Comparison of ENCODE assay signal across 25 cellular contexts in genomic region chr9:13281356-13282016, GRCh38. TPM values are rescaled to one million over a fixed set of nuclear protein-coding genes. Genes with fewer than 3 reads are reported as not detected.
DNase-seq lines count a peak whose midpoint lies in the region; ATAC-seq and TF ChIP-seq lines count a peak whose summit lies in the region.
"Had no signal": no experiment of that assay in that cellular context is flagged by ENCODE, and none has a peak within 500 bp of the region (broad histone marks: within the 10 kb centered on the region; RNA-seq: fewer than 3 reads in every experiment).

No MANE protein-coding gene starts in this region.

- H3K27ac ChIP-seq in GM23248 (no peak overlapping the region; the same call in 1 of the 2 replicates), sigmoid colon (peak overlapping the region in 3 of 4 donors; percentile 90 to 97 (median 95)), mammary epithelial cell (ENCODE audit: insufficient read depth, low read depth, low read length) (no peak overlapping the region)
- H3K27ac ChIP-seq: neutrophil, right lobe of liver had no signal

- no peak overlapping the region; the same call in 1 of the 2 replicates for H2AFZ ChIP-seq in GM23248
- no peak overlapping the region for H2AFZ ChIP-seq in mammary epithelial cell (ENCODE audit: low read depth, low read length)

- H3K79me2 ChIP-seq in GM23248 (ENCODE audit: insufficient read depth) (peaks cover 24% of the 10 kb centered on the region), mammary epithelial cell (ENCODE audit: insufficient read depth, low read length) (peaks cover 2% of the 10 kb centered on the region)

- no peaks in the 10 kb centered on the region for H3K36me3 Mint-ChIP-seq in mesothelial cell of epicardium
- H3K36me3 Mint-ChIP-seq: CD8-positive, alpha-beta memory T cell; stimulated activated memory B cell treated with anti-CD40 and anti-IgM and Interleukin-4, amounts not matched to agents 10 μg/mL and 1 μg/mL and 100 μg/mL, for 72 hours had no signal

- intact Hi-C loops in sigmoid colon (cut with DNase I), result loop anchor here (5.0 kb wide), 1 partner anchor 41 kb away; no protein-coding TSS in a partner anchor
- intact Hi-C loops in mammary epithelial cell (cut with micrococcal nuclease), result no loop called here

- in situ Hi-C loops in GM23248 (cut with MboI), result no loop called here
- in situ Hi-C loops in mammary epithelial cell (cut with MboI; ENCODE audit: low sequenced_read_pairs in 2 of 2), result no loop called here

- TF ChIP-seq EP300 in sigmoid colon (IDR thresholded peaks at IDR 0.05), result peak in 3 of 4 donors; percentile 28 to 72 (median 35)

- H3K4me2 ChIP-seq in GM23248 (ENCODE audit: unreplicated experiment), result peak overlapping the region; percentile 20
- no peak overlapping the region for H3K4me2 ChIP-seq in mammary epithelial cell (ENCODE audit: insufficient read depth, low read depth, low read length)

- H3K9me3 ChIP-seq in GM23248 (ENCODE audit: low read depth) (no peaks in the 10 kb centered on the region), sigmoid colon (no peaks in the 10 kb centered on the region), mammary epithelial cell (replicated peaks; ENCODE audit: insufficient read depth, low read length) (no peaks in the 10 kb centered on the region)
- H3K9me3 ChIP-seq: neutrophil, right lobe of liver had no signal

- H3K4me1 ChIP-seq in GM23248 (ENCODE audit: insufficient read depth), result peaks cover 42% of the 10 kb centered on the region
- peaks cover 0 to 61% (median 47%) of the 10 kb centered on the region in 4 donors for H3K4me1 ChIP-seq in sigmoid colon
- H3K4me1 ChIP-seq in mammary epithelial cell (ENCODE audit: insufficient read depth, low read length), result no peaks in the 10 kb centered on the region
- H3K4me1 ChIP-seq: right lobe of liver had no signal

- no peaks in the 10 kb centered on the region for H3K27me3 ChIP-seq in GM23248 (replicated peaks; ENCODE audit: insufficient read depth)
- no peaks in the 10 kb centered on the region for H3K27me3 ChIP-seq in sigmoid colon
- H3K27me3 ChIP-seq in mammary epithelial cell (ENCODE audit: insufficient read depth, low read length), result no peaks in the 10 kb centered on the region
- H3K27me3 ChIP-seq: right lobe of liver had no signal

- H3K36me3 ChIP-seq in GM23248 (ENCODE audit: low read depth) (no peaks in the 10 kb centered on the region), sigmoid colon (no peaks in the 10 kb centered on the region), mammary epithelial cell (ENCODE audit: insufficient read depth, low read length) (no peaks in the 10 kb centered on the region)
- H3K36me3 ChIP-seq: neutrophil, right lobe of liver had no signal

- H4K20me1 ChIP-seq in GM23248 (ENCODE audit: insufficient read depth), result no peaks in the 10 kb centered on the region
- no peaks in the 10 kb centered on the region for H4K20me1 ChIP-seq in mammary epithelial cell (ENCODE audit: insufficient read depth, low read length)

- peak overlapping the region; percentile 89 for H3K27ac Mint-ChIP-seq in mesothelial cell of epicardium
- H3K27ac Mint-ChIP-seq: activated T-cell treated with anti-CD3 and anti-CD28 coated beads, Interleukin-2, amount 50 U/mL, for 72 hours; CD8-positive, alpha-beta memory T cell; progenitor cell of endocrine pancreas; stimulated activated memory B cell treated with anti-CD40 and anti-IgM and Interleukin-4, amounts not matched to agents 10 μg/mL and 1 μg/mL and 100 μg/mL, for 72 hours had no signal

- peaks cover 39% of the 10 kb centered on the region for H3F3A ChIP-seq in GM23248 (ENCODE audit: insufficient read depth)

- CTCF ChIA-PET in mammary epithelial cell (lab: Charles Lee; ENCODE audit: low non-redundant PET), result no interaction called here

- H3K9me3 Mint-ChIP-seq in mesothelial cell of epicardium, result no peaks in the 10 kb centered on the region

- no peak overlapping the region for H3K4me3 ChIP-seq in GM23248
- H3K4me3 ChIP-seq in sigmoid colon, result no peak overlapping the region
- H3K4me3 ChIP-seq in mammary epithelial cell (replicated peaks in 1 of 3; ENCODE audit: insufficient read depth in 1 of 3, low read depth in 2 of 3, low read length in 3 of 3), result no peak overlapping the region
- H3K4me3 ChIP-seq: right lobe of liver had no signal

- no peak overlapping the region for H3K9ac ChIP-seq in GM23248
- H3K9ac ChIP-seq in mammary epithelial cell (ENCODE audit: insufficient read depth, low read length), result no peak overlapping the region

- dilution Hi-C loops in mammary epithelial cell (cut with HindIII; ENCODE audit: low sequenced_read_pairs), result no loop called here

- no peak for DNase-seq in GM23248
- peak; percentile 86 for DNase-seq in amniotic epithelial cell (ENCODE audit: low read depth)
- no peak for DNase-seq in mesothelial cell of epicardium (ENCODE audit: low spot score in 2 of 2, unreplicated experiment in 2 of 2)
- DNase-seq in sigmoid colon, result no peak
- no peak for DNase-seq in T1000 (lab: John Stamatoyannopoulos, UW)
- no peak for DNase-seq in stimulated activated naive CD8-positive, alpha-beta T cell treated with anti-CD3 and anti-CD28 coated beads, Interleukin-15, Interleukin-2, amounts not matched to agents 100 U/mL and 50 U/mL, for 24 hours
- no peak for DNase-seq in mammary epithelial cell
- no peak for DNase-seq in NCI-H1436 treated with DMSO at 0.1 percent for 48 hours (lab: John Stamatoyannopoulos, UW)
- DNase-seq: activated CD4-positive, alpha-beta T cell treated with anti-CD3 and anti-CD28 coated beads, Interleukin-2, amount 50 U/mL, for 48 hours; activated T-cell treated with anti-CD3 and anti-CD28 coated beads, Interleukin-2, amount 50 U/mL, for 72 hours; CD8-positive, alpha-beta memory T cell; cerebellar nuclear complex; DMS 273 treated with DMSO at 0.1 percent for 48 hours; NCI-H1092; NCI-H1694 treated with DMSO at 0.1 percent for 48 hours; NCI-H510A; OCI-M1; right lobe of liver; stimulated activated CD4-positive, alpha-beta T cell treated with anti-CD3 and anti-CD28 coated beads, Interleukin-15, amount 100 ng/mL, for 24 hours; substantia nigra; T-helper 2 cell had no signal

- no peak overlapping the region for H3K4me3 Mint-ChIP-seq in mesothelial cell of epicardium
- H3K4me3 Mint-ChIP-seq: activated T-cell treated with anti-CD3 and anti-CD28 coated beads, Interleukin-2, amount 50 U/mL, for 72 hours; CD8-positive, alpha-beta memory T cell; stimulated activated memory B cell treated with anti-CD40 and anti-IgM and Interleukin-4, amounts not matched to agents 10 μg/mL and 1 μg/mL and 100 μg/mL, for 72 hours had no signal

- no TSS peak for BruUV-seq in mammary epithelial cell (replicated peaks; lab: Mats Ljungman, UMichigan)

- TF ChIP-seq POLR2A in sigmoid colon (IDR thresholded peaks at IDR 0.05), result no peak

- no peak for TF ChIP-seq CTCF in mesothelial cell of epicardium (IDR thresholded peaks at IDR 0.05; ENCODE audit: unreplicated experiment)
- TF ChIP-seq CTCF in sigmoid colon (IDR thresholded peaks at IDR 0.05), result no peak
- no peak for TF ChIP-seq CTCF in mammary epithelial cell (conservative IDR thresholded peaks at IDR 0.05 in 1 of 2, IDR thresholded peaks at IDR 0.05 in 1 of 2; ENCODE audit: extremely low read depth in 1 of 2, insufficient read depth in 1 of 2, low read depth in 1 of 2, low read length in 2 of 2)

- ATAC-seq in stimulated activated naive CD8-positive, alpha-beta T cell treated with anti-CD3 and anti-CD28 coated beads, Interleukin-15, Interleukin-2, amounts not matched to agents 100 U/mL and 50 U/mL, for 24 hours, result no peak
- ATAC-seq: activated CD4-positive, CD25-positive, alpha-beta regulatory T cell treated with anti-CD3 and anti-CD28 coated beads, Interleukin-2, amount 50 U/mL, for 24 hours; activated T-cell treated with anti-CD3 and anti-CD28 coated beads, Interleukin-2, amount 50 U/mL, for 72 hours; right lobe of liver; stimulated activated memory B cell treated with anti-CD40 and anti-IgM and Interleukin-4, amounts not matched to agents 10 μg/mL and 1 μg/mL and 100 μg/mL, for 72 hours had no signal

- no peaks in the 10 kb centered on the region for H3K27me3 Mint-ChIP-seq in mesothelial cell of epicardium (ENCODE audit: low read depth)
- H3K27me3 Mint-ChIP-seq: progenitor cell of endocrine pancreas had no signal

- no peaks in the 10 kb centered on the region for H3K9me2 ChIP-seq in GM23248 (ENCODE audit: insufficient read depth)

- peaks cover 74% of the 10 kb centered on the region for H3K4me1 Mint-ChIP-seq in mesothelial cell of epicardium
- H3K4me1 Mint-ChIP-seq: CD8-positive, alpha-beta memory T cell; stimulated activated memory B cell treated with anti-CD40 and anti-IgM and Interleukin-4, amounts not matched to agents 10 μg/mL and 1 μg/mL and 100 μg/mL, for 72 hours had no signal

- WGBS in GM23248 (ENCODE audit: low coverage in 1 of 2, low lambda C conversion rate in 2 of 2, missing lambda C conversion rate in 2 of 2), 2 experiments, result 68 to 69% methylated on average over 5 of the region's 5 CpGs
- 80 to 87% methylated on average over 5 of the region's 5 CpGs for WGBS in sigmoid colon, 2 donors
- WGBS in mammary epithelial cell (ENCODE audit: low coverage, missing lambda C conversion rate), result 63% methylated on average over 5 of the region's 5 CpGs

RNA-seq across cellular contexts. Expression of gene MPDZ, which starts 2.0 kb away (rescaled TPM):
- 29.2 and 31.9 TPM in 2 replicates for total RNA-seq in GM23248 (2014; rRNA removed; shearing (Covaris generic))
- polyA plus RNA-seq in GM23248 (2016; fragmentation: Nextera tagmentation; extraction: Ambion mirVana), result 14.9 and 17.2 TPM in 2 replicates
- total RNA-seq in mesothelial cell of epicardium, result 183 to 190 TPM (median 187 TPM) in 3 replicates
- 10 to 100 TPM; 62.8 to 72.2 (median 65.9) TPM for total RNA-seq in sigmoid colon
- polyA plus RNA-seq in sigmoid colon, result 1 to 10 TPM; 3.6 to 5.1 (median 4.0) TPM
- 10 to 100 TPM; 11.2 to 27.2 TPM for total RNA-seq in mammary epithelial cell
- 7.6 TPM for polyA plus RNA-seq in mammary epithelial cell
- 14.7 TPM for polyA minus RNA-seq in mammary epithelial cell
- total RNA-seq: activated T-cell treated with anti-CD3 and anti-CD28 coated beads, Interleukin-2, amount 50 U/mL, for 72 hours; CD8-positive, alpha-beta memory T cell had no signal
- polyA plus RNA-seq: CD8-positive, alpha-beta memory T cell had no signal

Comparison
In these comparisons a context has a peak if more than half of its experiments do, and no peak if none do; other contexts are left out.
1. H3K27ac ChIP-seq: peak in sigmoid colon (3 of 4); none in GM23248 (single experiment) and mammary epithelial cell (single experiment).